Comparison of ENCODE assay signal across 1 cellular context in the genomic region with DNA sequence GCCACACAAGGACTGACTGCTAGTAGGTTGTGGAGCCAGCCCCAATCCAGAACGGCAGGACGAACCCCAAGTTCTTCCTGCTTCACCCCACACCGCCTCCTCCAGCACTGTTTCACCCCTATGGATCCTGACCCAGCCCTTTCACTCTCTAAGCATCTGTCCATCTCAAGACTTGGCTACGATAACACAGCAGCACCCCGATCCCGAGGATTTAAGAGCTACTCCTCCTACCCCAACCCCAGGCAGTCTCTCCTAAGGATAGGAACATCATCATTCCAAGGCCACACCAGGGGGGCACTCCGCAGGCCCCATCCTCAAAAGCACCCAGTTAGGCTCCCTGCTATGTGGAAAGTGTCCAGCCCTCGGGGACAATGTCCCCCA.
TF ChIP-seq lines count a peak whose summit lies in the region.

No MANE protein-coding gene starts in this region.

TF ChIP-seq in K562, 482 proteins besides CTCF, POLR2A, EP300 and RAD21 (continued from another document):
- TF ChIP-seq, protein P1, sequence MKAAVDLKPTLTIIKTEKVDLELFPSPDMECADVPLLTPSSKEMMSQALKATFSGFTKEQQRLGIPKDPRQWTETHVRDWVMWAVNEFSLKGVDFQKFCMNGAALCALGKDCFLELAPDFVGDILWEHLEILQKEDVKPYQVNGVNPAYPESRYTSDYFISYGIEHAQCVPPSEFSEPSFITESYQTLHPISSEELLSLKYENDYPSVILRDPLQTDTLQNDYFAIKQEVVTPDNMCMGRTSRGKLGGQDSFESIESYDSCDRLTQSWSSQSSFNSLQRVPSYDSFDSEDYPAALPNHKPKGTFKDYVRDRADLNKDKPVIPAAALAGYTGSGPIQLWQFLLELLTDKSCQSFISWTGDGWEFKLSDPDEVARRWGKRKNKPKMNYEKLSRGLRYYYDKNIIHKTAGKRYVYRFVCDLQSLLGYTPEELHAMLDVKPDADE (conservative IDR thresholded peaks at IDR 0.05; ENCODE audit: control insufficient read depth, low read depth, low read length) = no peak
- TF ChIP-seq LARP7 (IDR thresholded peaks at IDR 0.05) = no peak
- no peak for TF ChIP-seq STAT5B (CRISPR knock-in tag; IDR thresholded peaks at IDR 0.05)
- no peak for TF ChIP-seq YY1 (IDR thresholded peaks at IDR 0.05; ENCODE audit: borderline replicate concordance in 1 of 3, control insufficient read depth in 1 of 3, extremely low read depth in 1 of 3, insufficient read depth in 3 of 3, insufficient read length in 1 of 3, insufficient replicate concordance in 2 of 3, low read depth in 1 of 3, low read length in 2 of 3)
- no peak for TF ChIP-seq WHSC1 (IDR thresholded peaks at IDR 0.05; ENCODE audit: low read length)
- TF ChIP-seq, protein P2, sequence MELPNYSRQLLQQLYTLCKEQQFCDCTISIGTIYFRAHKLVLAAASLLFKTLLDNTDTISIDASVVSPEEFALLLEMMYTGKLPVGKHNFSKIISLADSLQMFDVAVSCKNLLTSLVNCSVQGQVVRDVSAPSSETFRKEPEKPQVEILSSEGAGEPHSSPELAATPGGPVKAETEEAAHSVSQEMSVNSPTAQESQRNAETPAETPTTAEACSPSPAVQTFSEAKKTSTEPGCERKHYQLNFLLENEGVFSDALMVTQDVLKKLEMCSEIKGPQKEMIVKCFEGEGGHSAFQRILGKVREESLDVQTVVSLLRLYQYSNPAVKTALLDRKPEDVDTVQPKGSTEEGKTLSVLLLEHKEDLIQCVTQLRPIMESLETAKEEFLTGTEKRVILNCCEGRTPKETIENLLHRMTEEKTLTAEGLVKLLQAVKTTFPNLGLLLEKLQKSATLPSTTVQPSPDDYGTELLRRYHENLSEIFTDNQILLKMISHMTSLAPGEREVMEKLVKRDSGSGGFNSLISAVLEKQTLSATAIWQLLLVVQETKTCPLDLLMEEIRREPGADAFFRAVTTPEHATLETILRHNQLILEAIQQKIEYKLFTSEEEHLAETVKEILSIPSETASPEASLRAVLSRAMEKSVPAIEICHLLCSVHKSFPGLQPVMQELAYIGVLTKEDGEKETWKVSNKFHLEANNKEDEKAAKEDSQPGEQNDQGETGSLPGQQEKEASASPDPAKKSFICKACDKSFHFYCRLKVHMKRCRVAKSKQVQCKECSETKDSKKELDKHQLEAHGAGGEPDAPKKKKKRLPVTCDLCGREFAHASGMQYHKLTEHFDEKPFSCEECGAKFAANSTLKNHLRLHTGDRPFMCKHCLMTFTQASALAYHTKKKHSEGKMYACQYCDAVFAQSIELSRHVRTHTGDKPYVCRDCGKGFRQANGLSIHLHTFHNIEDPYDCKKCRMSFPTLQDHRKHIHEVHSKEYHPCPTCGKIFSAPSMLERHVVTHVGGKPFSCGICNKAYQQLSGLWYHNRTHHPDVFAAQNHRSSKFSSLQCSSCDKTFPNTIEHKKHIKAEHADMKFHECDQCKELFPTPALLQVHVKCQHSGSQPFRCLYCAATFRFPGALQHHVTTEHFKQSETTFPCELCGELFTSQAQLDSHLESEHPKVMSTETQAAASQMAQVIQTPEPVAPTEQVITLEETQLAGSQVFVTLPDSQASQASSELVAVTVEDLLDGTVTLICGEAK (IDR thresholded peaks at IDR 0.05) = no peak
- TF ChIP-seq, protein P2 (CRISPR knock-in tag; IDR thresholded peaks at IDR 0.05) = no peak
- no peak for TF ChIP-seq POLR2G (IDR thresholded peaks at IDR 0.05; ENCODE audit: low read depth, low read length)
- no peak for TF ChIP-seq HMGN3 (IDR thresholded peaks at IDR 0.05; ENCODE audit: borderline replicate concordance, extremely low read depth, insufficient read length, low read depth, low read length)
- no peak for TF ChIP-seq RBM15 (IDR thresholded peaks at IDR 0.05; ENCODE audit: insufficient read depth, low read length)
- TF ChIP-seq, protein P3, sequence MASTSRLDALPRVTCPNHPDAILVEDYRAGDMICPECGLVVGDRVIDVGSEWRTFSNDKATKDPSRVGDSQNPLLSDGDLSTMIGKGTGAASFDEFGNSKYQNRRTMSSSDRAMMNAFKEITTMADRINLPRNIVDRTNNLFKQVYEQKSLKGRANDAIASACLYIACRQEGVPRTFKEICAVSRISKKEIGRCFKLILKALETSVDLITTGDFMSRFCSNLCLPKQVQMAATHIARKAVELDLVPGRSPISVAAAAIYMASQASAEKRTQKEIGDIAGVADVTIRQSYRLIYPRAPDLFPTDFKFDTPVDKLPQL (IDR thresholded peaks at IDR 0.05; ENCODE audit: extremely low read depth, insufficient read length) = no peak
- TF ChIP-seq TRIM28 (IDR thresholded peaks at IDR 0.05) = no peak
- TF ChIP-seq, protein P4, sequence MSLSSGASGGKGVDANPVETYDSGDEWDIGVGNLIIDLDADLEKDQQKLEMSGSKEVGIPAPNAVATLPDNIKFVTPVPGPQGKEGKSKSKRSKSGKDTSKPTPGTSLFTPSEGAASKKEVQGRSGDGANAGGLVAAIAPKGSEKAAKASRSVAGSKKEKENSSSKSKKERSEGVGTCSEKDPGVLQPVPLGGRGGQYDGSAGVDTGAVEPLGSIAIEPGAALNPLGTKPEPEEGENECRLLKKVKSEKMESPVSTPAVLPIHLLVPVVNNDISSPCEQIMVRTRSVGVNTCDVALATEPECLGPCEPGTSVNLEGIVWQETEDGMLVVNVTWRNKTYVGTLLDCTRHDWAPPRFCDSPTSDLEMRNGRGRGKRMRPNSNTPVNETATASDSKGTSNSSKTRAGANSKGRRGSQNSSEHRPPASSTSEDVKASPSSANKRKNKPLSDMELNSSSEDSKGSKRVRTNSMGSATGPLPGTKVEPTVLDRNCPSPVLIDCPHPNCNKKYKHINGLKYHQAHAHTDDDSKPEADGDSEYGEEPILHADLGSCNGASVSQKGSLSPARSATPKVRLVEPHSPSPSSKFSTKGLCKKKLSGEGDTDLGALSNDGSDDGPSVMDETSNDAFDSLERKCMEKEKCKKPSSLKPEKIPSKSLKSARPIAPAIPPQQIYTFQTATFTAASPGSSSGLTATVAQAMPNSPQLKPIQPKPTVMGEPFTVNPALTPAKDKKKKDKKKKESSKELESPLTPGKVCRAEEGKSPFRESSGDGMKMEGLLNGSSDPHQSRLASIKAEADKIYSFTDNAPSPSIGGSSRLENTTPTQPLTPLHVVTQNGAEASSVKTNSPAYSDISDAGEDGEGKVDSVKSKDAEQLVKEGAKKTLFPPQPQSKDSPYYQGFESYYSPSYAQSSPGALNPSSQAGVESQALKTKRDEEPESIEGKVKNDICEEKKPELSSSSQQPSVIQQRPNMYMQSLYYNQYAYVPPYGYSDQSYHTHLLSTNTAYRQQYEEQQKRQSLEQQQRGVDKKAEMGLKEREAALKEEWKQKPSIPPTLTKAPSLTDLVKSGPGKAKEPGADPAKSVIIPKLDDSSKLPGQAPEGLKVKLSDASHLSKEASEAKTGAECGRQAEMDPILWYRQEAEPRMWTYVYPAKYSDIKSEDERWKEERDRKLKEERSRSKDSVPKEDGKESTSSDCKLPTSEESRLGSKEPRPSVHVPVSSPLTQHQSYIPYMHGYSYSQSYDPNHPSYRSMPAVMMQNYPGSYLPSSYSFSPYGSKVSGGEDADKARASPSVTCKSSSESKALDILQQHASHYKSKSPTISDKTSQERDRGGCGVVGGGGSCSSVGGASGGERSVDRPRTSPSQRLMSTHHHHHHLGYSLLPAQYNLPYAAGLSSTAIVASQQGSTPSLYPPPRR (CRISPR knock-in tag; IDR thresholded peaks at IDR 0.05; ENCODE audit: borderline replicate concordance) = no peak
- no peak for TF ChIP-seq DACH1 (IDR thresholded peaks at IDR 0.05; ENCODE audit: partially characterized antibody)
